ENCODE assay signal across 8 cellular contexts in the genomic region with DNA sequence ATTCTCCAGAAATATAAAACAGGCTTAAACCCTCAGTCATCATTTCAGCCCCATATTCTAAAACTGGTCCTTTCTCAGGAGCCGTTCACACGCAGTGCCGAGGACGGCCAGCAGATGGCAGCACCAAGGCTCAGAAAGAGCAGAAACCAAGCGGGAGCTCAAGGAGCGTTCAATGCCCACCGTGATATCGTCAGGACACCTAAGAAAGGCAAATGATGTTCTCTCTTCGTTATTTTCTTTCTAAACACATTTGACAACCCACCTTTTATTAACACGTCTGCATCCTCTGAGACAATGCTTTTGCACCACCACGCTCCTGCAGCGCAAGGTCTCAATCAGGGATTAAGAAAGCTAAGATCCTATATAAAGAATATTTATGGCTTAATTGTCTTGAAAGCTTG. TPM values are rescaled to one million over a fixed set of nuclear protein-coding genes. Genes with fewer than 3 reads are reported as not detected.
DNase-seq lines count a peak whose midpoint lies in the region; ATAC-seq, FAIRE-seq and TF ChIP-seq lines count a peak whose summit lies in the region.

No MANE protein-coding gene starts in this region.

- peaks cover 0 to 3% of the 10 kb centered on the region in 2 donors for H3K4me1 ChIP-seq in kidney (ENCODE audit: control insufficient read depth in 1 of 2, insufficient read depth in 1 of 2, low read depth in 1 of 2, low read length in 2 of 2)

- no peaks in the 10 kb centered on the region for H3K36me3 ChIP-seq in kidney (ENCODE audit: control insufficient read depth in 1 of 2, insufficient read depth in 2 of 2, low read length in 2 of 2)

- FAIRE-seq in kidney (lab: Jason Lieb, UNC), result no peak

- no peaks in the 10 kb centered on the region for H3K9me3 ChIP-seq in kidney (ENCODE audit: control insufficient read depth in 1 of 2, low read length in 2 of 2)

- peak; percentile 24 for DNase-seq in GM04504 (ENCODE audit: low read depth)
- peak; percentile 44 for DNase-seq in NCI-H2171 (lab: John Stamatoyannopoulos, UW)
- peak in 57 of 61 donors; percentile 2 to 89 (median 51) for DNase-seq in caudate nucleus (lab: John Stamatoyannopoulos, UW)
- peak; percentile 87 for DNase-seq in kidney
- DNase-seq in stimulated activated CD4-positive, alpha-beta T cell treated with anti-CD3 and anti-CD28 coated beads, Interleukin-1b, Interleukin-23, amount 100 ng/mL, for 4 hours (ENCODE audit: low read depth in 2 of 2), result peak; percentile 84 to 86

- H3K27ac ChIP-seq in caudate nucleus (ENCODE audit: low read depth, low read length) (no peak overlapping the region), kidney (ENCODE audit: low read depth in 2 of 2, low read length in 2 of 2) (no peak overlapping the region)

- TF ChIP-seq CTCF in kidney (IDR thresholded peaks at IDR 0.05; ENCODE audit: borderline replicate concordance, extremely low read depth, insufficient read depth), result peak; percentile 98

- H3K9ac ChIP-seq in kidney (ENCODE audit: low read length in 2 of 2), result no peak overlapping the region

- peak overlapping the region; percentile 25 to 33 for H3K4me3 ChIP-seq in kidney (ENCODE audit: low read length in 2 of 2)

- peak; percentile 78 for ATAC-seq in HG02884 (IDR thresholded peaks at IDR 0.05; ENCODE audit: unreplicated experiment)
- peak; percentile 55 to 75 for ATAC-seq in activated CD4-positive, CD25-positive, alpha-beta regulatory T cell treated with anti-CD3 and anti-CD28 coated beads, Interleukin-2, amount 50 U/mL, for 24 hours
- ATAC-seq in GM21737 (IDR thresholded peaks at IDR 0.05; ENCODE audit: unreplicated experiment), result no peak

- intact Hi-C loops in kidney (cut with DNase I), result loop anchor here (10.0 kb wide), 1 partner anchor 176 kb away; no protein-coding TSS in a partner anchor

RNA-seq across cellular contexts. Expression of a gene that starts 45.7 kb away (rescaled TPM):
- total RNA-seq in kidney, result 78.7 TPM
- polyA plus RNA-seq in kidney (ENCODE audit: insufficient read depth, low read depth, low replicate concordance), result 9.8 TPM

RNA-seq across cellular contexts. Expression of a gene that starts 52.5 kb away (rescaled TPM):
- not detected for total RNA-seq in kidney
- polyA plus RNA-seq in kidney (ENCODE audit: insufficient read depth, low read depth, low replicate concordance), result not detected

Comparison
In these comparisons a context has a peak if more than half of its experiments do, and no peak if none do; other contexts are left out.
1. DNase-seq: peak in every context shown above with its lines; median percentile 87 in kidney; 85 in stimulated activated CD4-positive, alpha-beta T cell treated with anti-CD3 and anti-CD28 coated beads, Interleukin-1b, Interleukin-23, amount 100 ng/mL, for 4 hours; 51 in caudate nucleus; 44 in NCI-H2171; 24 in GM04504.